In genomic region chr19:19386373-19386869, GRCh38 we compare ENCODE assay signal across 8 cellular contexts. TPM values are rescaled to one million over a fixed set of nuclear protein-coding genes. Genes with fewer than 3 reads are reported as not detected.
DNase-seq lines count a peak whose midpoint lies in the region; ATAC-seq and TF ChIP-seq lines count a peak whose summit lies in the region.

No MANE protein-coding gene starts in this region.

- H3K27me3 Mint-ChIP-seq in activated CD8-positive, alpha-beta T cell treated with anti-CD3 and anti-CD28 coated beads for 36 hours, result no peaks in the 10 kb centered on the region
- H3K27me3 Mint-ChIP-seq in stimulated activated memory B cell treated with anti-CD40 and anti-IgM and Interleukin-4, amounts not matched to agents 10 μg/mL and 1 μg/mL and 100 μg/mL, for 72 hours, result no peaks in the 10 kb centered on the region

- TF ChIP-seq POLR2A in HCT116 (IDR thresholded peaks at IDR 0.05; ENCODE audit: borderline replicate concordance, extremely low read depth, insufficient read depth, insufficient read length), result no peak

- H3K27ac ChIP-seq in HCT116 (ENCODE audit: low read depth, low read length) (peak overlapping the region; percentile 97), left ventricle myocardium inferior (replicated peaks) (peak overlapping the region; percentile 94)

- H3K79me2 ChIP-seq in HCT116 (ENCODE audit: insufficient read depth, low read length), result peaks cover 53% of the 10 kb centered on the region

- no peak for TF ChIP-seq RAD21 in HCT116 (IDR thresholded peaks at IDR 0.05; ENCODE audit: low read depth)

- H3K9me2 ChIP-seq in HCT116 (ENCODE audit: insufficient read depth), result no peaks in the 10 kb centered on the region

- H4K20me1 ChIP-seq in HCT116 (ENCODE audit: insufficient read depth), result no peaks in the 10 kb centered on the region

- intact Hi-C loops in HCT116 (cut with micrococcal nuclease), result no loop called here
- intact Hi-C loops in activated CD8-positive, alpha-beta T cell treated with anti-CD3 and anti-CD28 coated beads for 36 hours (cut with micrococcal nuclease), result loop anchor here (2.0 to 5.0 kb wide), 2 partner anchors 18 to 101 kb away; partner anchors contain the start of gene GATAD2A
- intact Hi-C loops in left ventricle myocardium inferior (cut with micrococcal nuclease), result no loop called here

- ATAC-seq in HCT116, result no peak
- ATAC-seq in activated CD8-positive, alpha-beta T cell treated with anti-CD3 and anti-CD28 coated beads for 36 hours, result no peak
- ATAC-seq in stimulated activated memory B cell treated with anti-CD40 and anti-IgM and Interleukin-4, amounts not matched to agents 10 μg/mL and 1 μg/mL and 100 μg/mL, for 72 hours, result no peak

- CTCF ChIA-PET in HCT116 (lab: Charles Lee), result no interaction called here
- CTCF ChIA-PET in activated CD8-positive, alpha-beta T cell treated with anti-CD3 and anti-CD28 coated beads for 36 hours (lab: Charles Lee), result no interaction called here

- H2AFZ ChIP-seq in HCT116 (ENCODE audit: low read depth, low read length, poor library complexity, severe bottlenecking), result no peak overlapping the region

- H3K9me3 Mint-ChIP-seq in activated CD8-positive, alpha-beta T cell treated with anti-CD3 and anti-CD28 coated beads for 36 hours, result no peaks in the 10 kb centered on the region
- H3K9me3 Mint-ChIP-seq in stimulated activated memory B cell treated with anti-CD40 and anti-IgM and Interleukin-4, amounts not matched to agents 10 μg/mL and 1 μg/mL and 100 μg/mL, for 72 hours, result no peaks in the 10 kb centered on the region

- H3K9me3 ChIP-seq in HCT116 (ENCODE audit: control insufficient read depth in 1 of 2, insufficient read depth in 1 of 2, low read depth in 1 of 2, low read length in 2 of 2) (no peaks in the 10 kb centered on the region), left ventricle myocardium inferior (replicated peaks) (no peaks in the 10 kb centered on the region)

- peak overlapping the region; percentile 86 for H3K27ac Mint-ChIP-seq in activated CD8-positive, alpha-beta T cell treated with anti-CD3 and anti-CD28 coated beads for 36 hours
- H3K27ac Mint-ChIP-seq in stimulated activated memory B cell treated with anti-CD40 and anti-IgM and Interleukin-4, amounts not matched to agents 10 μg/mL and 1 μg/mL and 100 μg/mL, for 72 hours, result peak overlapping the region; percentile 98

- peak overlapping the region; percentile 86 for H3K4me3 Mint-ChIP-seq in activated CD8-positive, alpha-beta T cell treated with anti-CD3 and anti-CD28 coated beads for 36 hours
- H3K4me3 Mint-ChIP-seq in stimulated activated memory B cell treated with anti-CD40 and anti-IgM and Interleukin-4, amounts not matched to agents 10 μg/mL and 1 μg/mL and 100 μg/mL, for 72 hours, result peak overlapping the region; percentile 99

- H3K4me1 ChIP-seq in HCT116 (ENCODE audit: control insufficient read depth in 1 of 2, insufficient read depth in 2 of 2, low read length in 2 of 2) (peaks cover 20 to 38% of the 10 kb centered on the region in 2 experiments), left ventricle myocardium inferior (peaks cover 65% of the 10 kb centered on the region)

- H3K36me3 Mint-ChIP-seq in activated CD8-positive, alpha-beta T cell treated with anti-CD3 and anti-CD28 coated beads for 36 hours (ENCODE audit: low read depth), result peaks cover 9% of the 10 kb centered on the region
- peaks cover 6% of the 10 kb centered on the region for H3K36me3 Mint-ChIP-seq in stimulated activated memory B cell treated with anti-CD40 and anti-IgM and Interleukin-4, amounts not matched to agents 10 μg/mL and 1 μg/mL and 100 μg/mL, for 72 hours

- RAD21 ChIA-PET in HCT116 (lab: Charles Lee; ENCODE audit: low non-redundant PET in 1 of 2, low total read pairs in 2 of 2, uncharacterized antibody in 2 of 2, unreplicated experiment in 2 of 2), result no interaction called here

- H3K4me3 ChIP-seq in HCT116 (replicated peaks in 1 of 2; ENCODE audit: low read depth in 1 of 2, low read length in 2 of 2), result peak overlapping the region; percentile 92 to 94
- peak overlapping the region; percentile 97 for H3K4me3 ChIP-seq in left ventricle myocardium inferior

- H3K4me2 ChIP-seq in HCT116 (ENCODE audit: low read length), result peak overlapping the region; percentile 85

- H3K9ac ChIP-seq in HCT116 (ENCODE audit: low read length), result peak overlapping the region; percentile 97

- BruUV-seq in HCT116 (replicated peaks; lab: Mats Ljungman, UMichigan), result no TSS peak

- DNase-seq in HCT116 (ENCODE audit: low read depth, low spot score), result no peak
- peak; percentile 33 for DNase-seq in activated CD8-positive, alpha-beta T cell treated with anti-CD3 and anti-CD28 coated beads for 36 hours
- DNase-seq in left ventricle myocardium inferior, result no peak
- no peak for DNase-seq in NCI-H146 treated with DMSO at 0.1 percent for 48 hours (lab: John Stamatoyannopoulos, UW; ENCODE audit: unreplicated experiment)
- no peak for DNase-seq in activated gamma-delta T cell (lab: John Stamatoyannopoulos, UW)
- DNase-seq in NCI-H128 (lab: John Stamatoyannopoulos, UW; ENCODE audit: unreplicated experiment), result no peak
- no peak for DNase-seq in pons (ENCODE audit: low spot score)

- POLR2A ChIA-PET in HCT116 (lab: Charles Lee), result interaction anchor here (1.0 kb wide), 1 partner anchor 12 kb away, joined by 4 read pairs; no protein-coding TSS in a partner anchor
- POLR2A ChIA-PET in activated CD8-positive, alpha-beta T cell treated with anti-CD3 and anti-CD28 coated beads for 36 hours (lab: Charles Lee), result no interaction called here

- peaks cover 42% of the 10 kb centered on the region for H3K4me1 Mint-ChIP-seq in activated CD8-positive, alpha-beta T cell treated with anti-CD3 and anti-CD28 coated beads for 36 hours (ENCODE audit: low read depth)
- H3K4me1 Mint-ChIP-seq in stimulated activated memory B cell treated with anti-CD40 and anti-IgM and Interleukin-4, amounts not matched to agents 10 μg/mL and 1 μg/mL and 100 μg/mL, for 72 hours, result peaks cover 56% of the 10 kb centered on the region

- H3K27me3 ChIP-seq in HCT116 (ENCODE audit: insufficient read depth, low read length) (no peaks in the 10 kb centered on the region), left ventricle myocardium inferior (ENCODE audit: low read depth) (no peaks in the 10 kb centered on the region)

- no peaks in the 10 kb centered on the region for H3K36me3 ChIP-seq in HCT116 (ENCODE audit: control insufficient read depth in 1 of 2, insufficient read depth in 2 of 2, low read length in 2 of 2)
- no peaks in the 10 kb centered on the region for H3K36me3 ChIP-seq in left ventricle myocardium inferior

- TF ChIP-seq CTCF in HCT116 (IDR thresholded peaks at IDR 0.05 in 2 of 3, conservative IDR thresholded peaks at IDR 0.05 in 1 of 3; ENCODE audit: borderline replicate concordance in 1 of 3, insufficient read depth in 1 of 3, low read depth in 2 of 3, low read length in 2 of 3) (peak in 2 of 3 experiments; percentile 20 to 26; a peak in 1 of 6 replicates), left ventricle myocardium inferior (IDR thresholded peaks at IDR 0.05; ENCODE audit: borderline replicate concordance) (no peak)
- no peak for TF ChIP-seq CTCF in activated CD8-positive, alpha-beta T cell treated with anti-CD3 and anti-CD28 coated beads for 36 hours (IDR thresholded peaks at IDR 0.05)

TF ChIP-seq in HCT116, 20 proteins besides CTCF, POLR2A, EP300 and RAD21:
- no peak for TF ChIP-seq ZNF274 (IDR thresholded peaks at IDR 0.05; ENCODE audit: low read depth, low read length)
- TF ChIP-seq, protein P1, sequence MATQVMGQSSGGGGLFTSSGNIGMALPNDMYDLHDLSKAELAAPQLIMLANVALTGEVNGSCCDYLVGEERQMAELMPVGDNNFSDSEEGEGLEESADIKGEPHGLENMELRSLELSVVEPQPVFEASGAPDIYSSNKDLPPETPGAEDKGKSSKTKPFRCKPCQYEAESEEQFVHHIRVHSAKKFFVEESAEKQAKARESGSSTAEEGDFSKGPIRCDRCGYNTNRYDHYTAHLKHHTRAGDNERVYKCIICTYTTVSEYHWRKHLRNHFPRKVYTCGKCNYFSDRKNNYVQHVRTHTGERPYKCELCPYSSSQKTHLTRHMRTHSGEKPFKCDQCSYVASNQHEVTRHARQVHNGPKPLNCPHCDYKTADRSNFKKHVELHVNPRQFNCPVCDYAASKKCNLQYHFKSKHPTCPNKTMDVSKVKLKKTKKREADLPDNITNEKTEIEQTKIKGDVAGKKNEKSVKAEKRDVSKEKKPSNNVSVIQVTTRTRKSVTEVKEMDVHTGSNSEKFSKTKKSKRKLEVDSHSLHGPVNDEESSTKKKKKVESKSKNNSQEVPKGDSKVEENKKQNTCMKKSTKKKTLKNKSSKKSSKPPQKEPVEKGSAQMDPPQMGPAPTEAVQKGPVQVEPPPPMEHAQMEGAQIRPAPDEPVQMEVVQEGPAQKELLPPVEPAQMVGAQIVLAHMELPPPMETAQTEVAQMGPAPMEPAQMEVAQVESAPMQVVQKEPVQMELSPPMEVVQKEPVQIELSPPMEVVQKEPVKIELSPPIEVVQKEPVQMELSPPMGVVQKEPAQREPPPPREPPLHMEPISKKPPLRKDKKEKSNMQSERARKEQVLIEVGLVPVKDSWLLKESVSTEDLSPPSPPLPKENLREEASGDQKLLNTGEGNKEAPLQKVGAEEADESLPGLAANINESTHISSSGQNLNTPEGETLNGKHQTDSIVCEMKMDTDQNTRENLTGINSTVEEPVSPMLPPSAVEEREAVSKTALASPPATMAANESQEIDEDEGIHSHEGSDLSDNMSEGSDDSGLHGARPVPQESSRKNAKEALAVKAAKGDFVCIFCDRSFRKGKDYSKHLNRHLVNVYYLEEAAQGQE (IDR thresholded peaks at IDR 0.05; ENCODE audit: low read depth), result no peak
- no peak for TF ChIP-seq TCF7L2 (IDR thresholded peaks at IDR 0.05; ENCODE audit: borderline replicate concordance, extremely low read depth, insufficient read depth, insufficient read length)
- no peak for TF ChIP-seq EZH2phosphoT487 (IDR thresholded peaks at IDR 0.05; ENCODE audit: borderline replicate concordance)
- TF ChIP-seq POLR2AphosphoS5 (IDR thresholded peaks at IDR 0.05; ENCODE audit: low read depth, low read length), result no peak
- TF ChIP-seq, protein P2, sequence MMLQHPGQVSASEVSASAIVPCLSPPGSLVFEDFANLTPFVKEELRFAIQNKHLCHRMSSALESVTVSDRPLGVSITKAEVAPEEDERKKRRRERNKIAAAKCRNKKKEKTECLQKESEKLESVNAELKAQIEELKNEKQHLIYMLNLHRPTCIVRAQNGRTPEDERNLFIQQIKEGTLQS (IDR thresholded peaks at IDR 0.05), result no peak

RNA-seq across cellular contexts. Expression of gene GATAD2A, which starts 19.1 kb away (rescaled TPM):
- total RNA-seq in HCT116 (2021; ENCODE audit: unreplicated experiment) (130 TPM), left ventricle myocardium inferior (24.1 TPM)
- polyA plus RNA-seq in HCT116 (2012), result 60.5 and 73.9 TPM in 2 replicates
- total RNA-seq in activated CD8-positive, alpha-beta T cell treated with anti-CD3 and anti-CD28 coated beads for 36 hours, result 100 to 1,000 TPM; 132 to 136 TPM

Comparison
In these comparisons a context has a peak if more than half of its experiments do, and no peak if none do; other contexts are left out.
1. CTCF ChIP-seq: peak in HCT116 (2 of 3); none in activated CD8-positive, alpha-beta T cell treated with anti-CD3 and anti-CD28 coated beads for 36 hours (single experiment) and left ventricle myocardium inferior (single experiment).